ENCODE assay signal across 9 cellular contexts in genomic region chr22:43923191-43923590, GRCh38. TPM values are rescaled to one million over a fixed set of nuclear protein-coding genes. Genes with fewer than 3 reads are reported as not detected.
A peak's percentile ranks its signal among the peaks of the same experiment; 100 is the strongest.
DNase-seq lines count a peak whose midpoint lies in the region; FAIRE-seq and TF ChIP-seq lines count a peak whose summit lies in the region.
"Had no signal": no experiment of that assay in that cellular context is flagged by ENCODE, and none has a peak within 500 bp of the region (broad histone marks: within the 10 kb centered on the region; RNA-seq: fewer than 3 reads in every experiment).

No MANE protein-coding gene starts in this region.

- no peaks in the 10 kb centered on the region for H3K9me3 ChIP-seq in SJCRH30 (replicated peaks)
- H3K9me3 ChIP-seq in endothelial cell of umbilical vein (replicated peaks; ENCODE audit: control insufficient read depth, insufficient read depth, low read length): no peaks in the 10 kb centered on the region

- H3K4me2 ChIP-seq in endothelial cell of umbilical vein (ENCODE audit: insufficient read depth, low read length): peak overlapping the region; percentile 74

- H3K9ac ChIP-seq in endothelial cell of umbilical vein (replicated peaks; ENCODE audit: extremely low read depth, insufficient read depth, low read length): no peak overlapping the region

- no peaks in the 10 kb centered on the region for H3K79me2 ChIP-seq in endothelial cell of umbilical vein (ENCODE audit: control insufficient read depth, insufficient read depth, low read length)

- peak; percentile 12 for FAIRE-seq in endothelial cell of umbilical vein (lab: Jason Lieb, UNC)

- H3K9me1 ChIP-seq in endothelial cell of umbilical vein (replicated peaks; ENCODE audit: control insufficient read depth, extremely low read depth, insufficient read depth, low read length): no peaks in the 10 kb centered on the region

- peaks cover 35% of the 10 kb centered on the region for H3K4me1 ChIP-seq in SJCRH30
- peaks cover 30% of the 10 kb centered on the region for H3K4me1 ChIP-seq in endothelial cell of umbilical vein (ENCODE audit: control insufficient read depth, extremely low read depth, insufficient read depth, low read length)

- BruUV-seq in endothelial cell of umbilical vein (replicated peaks; lab: Mats Ljungman, UMichigan): no TSS peak

- intact Hi-C loops in endothelial cell of umbilical vein (cut with micrococcal nuclease): loop anchor here (2.0 to 10.0 kb wide), 3 partner anchors 32 to 762 kb away; partner anchors contain the start of genes SAMM50 and TTLL12

- no peaks in the 10 kb centered on the region for H4K20me1 ChIP-seq in endothelial cell of umbilical vein (replicated peaks; ENCODE audit: control insufficient read depth, extremely low read depth, insufficient read depth, low read length)

- no peak overlapping the region for H3K27ac ChIP-seq in SJCRH30
- H3K27ac ChIP-seq in endothelial cell of umbilical vein (ENCODE audit: insufficient read depth, low read depth, low read length): peak overlapping the region; percentile 27

- dilution Hi-C loops in endothelial cell of umbilical vein (cut with MboI; ENCODE audit: extremely low pct_ligation_motif_present, low sequenced_read_pairs): no loop called here

- POLR2A ChIA-PET in endothelial cell of umbilical vein (lab: Charles Lee): no interaction called here

- H2AFZ ChIP-seq in endothelial cell of umbilical vein (ENCODE audit: low read depth, low read length): peak overlapping the region; percentile 98

- no peak for TF ChIP-seq CTCF in endothelial cell of umbilical vein (IDR thresholded peaks at IDR 0.05; ENCODE audit: extremely low read depth in 1 of 2, insufficient read depth in 1 of 2, low read depth in 1 of 2, low read length in 2 of 2)

- no peak for TF ChIP-seq POLR2A in endothelial cell of umbilical vein (IDR thresholded peaks at IDR 0.05; ENCODE audit: low read depth, low read length)

- H3K27me3 ChIP-seq in SJCRH30: no peaks in the 10 kb centered on the region
- H3K27me3 ChIP-seq in endothelial cell of umbilical vein (ENCODE audit: control insufficient read depth in 2 of 2, insufficient read depth in 2 of 2, low read length in 2 of 2): no peaks in the 10 kb centered on the region

- DNase-seq in NCI-H748 treated with DMSO at 0.1 percent for 48 hours (lab: John Stamatoyannopoulos, UW) (peak; percentile 61), NCI-H748 (lab: John Stamatoyannopoulos, UW; ENCODE audit: unreplicated experiment) (no peak), SJCRH30 (no peak), endothelial cell of umbilical vein (ENCODE audit: low read depth, low spot score) (peak; percentile 53), putamen (ENCODE audit: low spot score) (peak; percentile 7), UCSD-AML1 (lab: John Stamatoyannopoulos, UW; ENCODE audit: unreplicated experiment) (no peak), DMS114 treated with DMSO at 0.1 percent for 48 hours (lab: John Stamatoyannopoulos, UW; ENCODE audit: unreplicated experiment) (no peak), RKO (ENCODE audit: low spot score) (no peak)

- H3K4me3 ChIP-seq in SJCRH30 (peak overlapping the region; percentile 35), endothelial cell of umbilical vein (replicated peaks in 1 of 3; ENCODE audit: insufficient read depth in 1 of 3, low read depth in 1 of 3, low read length in 3 of 3) (peak overlapping the region in 2 of 3 experiments; percentile 36)

- H3K36me3 ChIP-seq in SJCRH30 (no peaks in the 10 kb centered on the region), endothelial cell of umbilical vein (ENCODE audit: control insufficient read depth in 2 of 2, extremely low read depth in 1 of 2, insufficient read depth in 2 of 2, low read length in 2 of 2) (no peaks in the 10 kb centered on the region)

- CTCF ChIA-PET in endothelial cell of umbilical vein (lab: Charles Lee): interaction anchor here (1.0 to 3.1 kb wide), 6 partner anchors 10 to 163 kb away, joined by 3 to 21 read pairs (median 4); no protein-coding TSS in a partner anchor

TF ChIP-seq in endothelial cell of umbilical vein, 7 proteins besides CTCF, POLR2A, EP300 and RAD21:
- no peak for TF ChIP-seq POLR2AphosphoS5 (IDR thresholded peaks at IDR 0.05; ENCODE audit: insufficient read depth, low read depth, low read length)
- TF ChIP-seq JUN (IDR thresholded peaks at IDR 0.05; ENCODE audit: borderline replicate concordance, insufficient read depth, insufficient read length, low read depth): no peak
- no peak for TF ChIP-seq MYC (IDR thresholded peaks at IDR 0.05; ENCODE audit: low read depth, low read length)
- TF ChIP-seq GATA2 (IDR thresholded peaks at IDR 0.05; ENCODE audit: insufficient read depth, insufficient read length, low read depth, low read length): no peak
TF ChIP-seq in endothelial cell of umbilical vein: peak in this region for 0.

RNA-seq across cellular contexts. Expression of gene PNPLA3, which starts 0.4 kb away (rescaled TPM):
- total RNA-seq in SJCRH30 (2014; rRNA removed; shearing (Covaris generic)): 1.3 and 1.9 TPM in 2 replicates
- total RNA-seq in endothelial cell of umbilical vein: 12.1 and 12.3 TPM in 2 replicates
- 5.3 TPM in 2 replicates for polyA plus RNA-seq in endothelial cell of umbilical vein
- polyA plus RNA-seq in endothelial cell of umbilical vein (2011; cell fraction: cytosol; rRNA removed): 4.0 and 4.6 TPM in 2 replicates
- 18.8 and 24.0 TPM in 2 replicates for polyA plus RNA-seq in endothelial cell of umbilical vein (2011; cell fraction: nucleus; rRNA removed)
- 3.0 and 4.2 TPM in 2 replicates for polyA plus RNA-seq in endothelial cell of umbilical vein (2012)
- 11.0 and 15.2 TPM in 2 replicates for polyA minus RNA-seq in endothelial cell of umbilical vein
- polyA minus RNA-seq in endothelial cell of umbilical vein (2011; cell fraction: cytosol; rRNA and poly(A)+ RNA removed): 3.9 TPM
- polyA minus RNA-seq in endothelial cell of umbilical vein (2011; cell fraction: nucleus; rRNA and poly(A)+ RNA removed): 8.3 and 11.9 TPM in 2 replicates

RNA-seq across cellular contexts. Expression of gene PNPLA5, which starts 31.4 kb away (rescaled TPM):
- not detected in 2 replicates for total RNA-seq in SJCRH30 (2014; rRNA removed; shearing (Covaris generic))
- total RNA-seq in endothelial cell of umbilical vein: not detected in 2 replicates
- polyA plus RNA-seq in endothelial cell of umbilical vein: not detected in 2 replicates
- not detected in 2 replicates for polyA plus RNA-seq in endothelial cell of umbilical vein (2011; cell fraction: cytosol; rRNA removed)
- polyA plus RNA-seq in endothelial cell of umbilical vein (2011; cell fraction: nucleus; rRNA removed): not detected in 2 replicates
- not detected in 2 replicates for polyA plus RNA-seq in endothelial cell of umbilical vein (2012)
- not detected in 2 replicates for polyA minus RNA-seq in endothelial cell of umbilical vein
- polyA minus RNA-seq in endothelial cell of umbilical vein (2011; cell fraction: cytosol; rRNA and poly(A)+ RNA removed): not detected
- not detected in 2 replicates for polyA minus RNA-seq in endothelial cell of umbilical vein (2011; cell fraction: nucleus; rRNA and poly(A)+ RNA removed)
- total RNA-seq: Daoy had no signal

RNA-seq across cellular contexts. Expression of gene SAMM50, which starts 32.1 kb away (rescaled TPM):
- 45.8 and 49.1 TPM in 2 replicates for total RNA-seq in SJCRH30 (2014; rRNA removed; shearing (Covaris generic))
- 55.9 and 56.2 TPM in 2 replicates for total RNA-seq in endothelial cell of umbilical vein
- polyA plus RNA-seq in endothelial cell of umbilical vein: 41.0 and 42.9 TPM in 2 replicates
- 39.5 and 48.0 TPM in 2 replicates for polyA plus RNA-seq in endothelial cell of umbilical vein (2011; cell fraction: cytosol; rRNA removed)
- 37.1 and 41.4 TPM in 2 replicates for polyA plus RNA-seq in endothelial cell of umbilical vein (2011; cell fraction: nucleus; rRNA removed)
- 71.9 and 81.2 TPM in 2 replicates for polyA plus RNA-seq in endothelial cell of umbilical vein (2012)
- 37.1 and 38.4 TPM in 2 replicates for polyA minus RNA-seq in endothelial cell of umbilical vein
- 26.5 TPM for polyA minus RNA-seq in endothelial cell of umbilical vein (2011; cell fraction: cytosol; rRNA and poly(A)+ RNA removed)
- polyA minus RNA-seq in endothelial cell of umbilical vein (2011; cell fraction: nucleus; rRNA and poly(A)+ RNA removed): 17.5 and 17.6 TPM in 2 replicates

Comparison
In these comparisons a context has a peak if more than half of its experiments do, and no peak if none do; other contexts are left out.
1. DNase-seq: peak in NCI-H748 treated with DMSO at 0.1 percent for 48 hours (single experiment), endothelial cell of umbilical vein (single experiment) and putamen (single experiment); none in NCI-H748 (single experiment), SJCRH30 (0 of 2), UCSD-AML1 (single experiment), DMS114 treated with DMSO at 0.1 percent for 48 hours (single experiment) and RKO (single experiment).